Comparison of ENCODE assay signal across 8 cellular contexts in genomic region chr4:38902695-38903094, GRCh38. TPM values are rescaled to one million over a fixed set of nuclear protein-coding genes. Genes with fewer than 3 reads are reported as not detected.
DNase-seq lines count a peak whose midpoint lies in the region; ATAC-seq and TF ChIP-seq lines count a peak whose summit lies in the region.

No MANE protein-coding gene starts in this region.

- no peaks in the 10 kb centered on the region for H3K9me3 ChIP-seq in colonic mucosa

- no peaks in the 10 kb centered on the region for H3K27me3 ChIP-seq in GM23338 (ENCODE audit: insufficient read depth)
- no peaks in the 10 kb centered on the region for H3K27me3 ChIP-seq in colonic mucosa

- H3K27ac Mint-ChIP-seq in GM23338 (no peak overlapping the region), natural killer cell (no peak overlapping the region)

- ATAC-seq in GM23338 (no peak; the same call in 2 of the 3 replicates), natural killer cell (peak; percentile 70 to 77 (median 72)), GM18519 (IDR thresholded peaks at IDR 0.05; ENCODE audit: low FRiP score, unreplicated experiment) (no peak)

- intact Hi-C loops in colonic mucosa (cut with DNase I) (loop anchor here (5.0 kb wide), 1 partner anchor 235 kb away; no protein-coding TSS in a partner anchor), natural killer cell (cut with micrococcal nuclease) (loop anchor here (1.0 kb wide), 2 partner anchors 233 to 280 kb away; partner anchors contain the start of gene WDR19)

- no peak overlapping the region for H3K4me3 Mint-ChIP-seq in GM23338
- H3K4me3 Mint-ChIP-seq in natural killer cell: no peak overlapping the region

- no peak overlapping the region for H3K9ac ChIP-seq in colonic mucosa (ENCODE audit: low read depth in 2 of 2, low read length in 2 of 2)

- no peaks in the 10 kb centered on the region for H3K79me2 ChIP-seq in GM23338 (replicated peaks; ENCODE audit: insufficient read depth)

- TF ChIP-seq CTCF in GM23338 (conservative IDR thresholded peaks at IDR 0.05; ENCODE audit: low read depth in 2 of 2): peak in 1 of 2 experiments; percentile 51; a peak in 3 of 4 replicates
- TF ChIP-seq CTCF in colonic mucosa (IDR thresholded peaks at IDR 0.05): peak; percentile 23
- TF ChIP-seq CTCF in natural killer cell (IDR thresholded peaks at IDR 0.05): peak; percentile 65

- H3K4me1 Mint-ChIP-seq in GM23338 (peaks cover 5% of the 10 kb centered on the region; the same call in 2 of the 3 replicates), natural killer cell (no peaks in the 10 kb centered on the region)

- DNase-seq in CD1c-positive myeloid dendritic cell (ENCODE audit: extremely low spot score) (peak; percentile 48), GM23338 (ENCODE audit: low spot score) (peak; percentile 33), NCI-H774 (lab: John Stamatoyannopoulos, UW) (peak; percentile 2), colonic mucosa (no peak), natural killer cell (no peak), OCI-M2 (lab: John Stamatoyannopoulos, UW; ENCODE audit: unreplicated experiment) (no peak)
- no peak for DNase-seq in activated CD8-positive, alpha-beta memory T cell treated with anti-CD3 and anti-CD28 coated beads for 24 hours

- no peaks in the 10 kb centered on the region for H3K36me3 Mint-ChIP-seq in GM23338 (ENCODE audit: low read depth)
- H3K36me3 Mint-ChIP-seq in natural killer cell: no peaks in the 10 kb centered on the region

- H3K4me1 ChIP-seq in GM23338 (ENCODE audit: insufficient read depth) (peaks cover 5% of the 10 kb centered on the region), colonic mucosa (peaks cover 8% of the 10 kb centered on the region)

- peaks cover 6% of the 10 kb centered on the region for H3K27me3 Mint-ChIP-seq in GM23338 (ENCODE audit: insufficient read depth, low read depth, poor library complexity)
- H3K27me3 Mint-ChIP-seq in natural killer cell (ENCODE audit: low read depth in 2 of 2): peaks cover 5 to 7% of the 10 kb centered on the region in 2 donors

- no peak overlapping the region for H3K4me3 ChIP-seq in GM23338
- H3K4me3 ChIP-seq in colonic mucosa: no peak overlapping the region

- H3K4me2 ChIP-seq in GM23338: no peak overlapping the region

- H3F3A ChIP-seq in GM23338 (replicated peaks; ENCODE audit: low read depth): no peaks in the 10 kb centered on the region

- H3K27ac ChIP-seq in GM23338 (ENCODE audit: low read depth) (no peak overlapping the region), colonic mucosa (no peak overlapping the region)

- H4K20me1 ChIP-seq in GM23338 (replicated peaks; ENCODE audit: insufficient read depth): no peaks in the 10 kb centered on the region; the same call in 1 of the 2 replicates

- H2AFZ ChIP-seq in GM23338: no peak overlapping the region

- H3K9me3 Mint-ChIP-seq in GM23338 (no peaks in the 10 kb centered on the region), natural killer cell (no peaks in the 10 kb centered on the region)

- no peaks in the 10 kb centered on the region for H3K9me2 ChIP-seq in GM23338 (ENCODE audit: insufficient read depth)

- H3K36me3 ChIP-seq in GM23338 (ENCODE audit: insufficient read depth): no peaks in the 10 kb centered on the region
- no peaks in the 10 kb centered on the region for H3K36me3 ChIP-seq in colonic mucosa

TF ChIP-seq in GM23338, 12 proteins besides CTCF, POLR2A, EP300 and RAD21 (continues in another document):
- TF ChIP-seq STAT1 (IDR thresholded peaks at IDR 0.05; ENCODE audit: unreplicated experiment): no peak
- no peak for TF ChIP-seq ETS1 (IDR thresholded peaks at IDR 0.05)
- TF ChIP-seq, protein P1, sequence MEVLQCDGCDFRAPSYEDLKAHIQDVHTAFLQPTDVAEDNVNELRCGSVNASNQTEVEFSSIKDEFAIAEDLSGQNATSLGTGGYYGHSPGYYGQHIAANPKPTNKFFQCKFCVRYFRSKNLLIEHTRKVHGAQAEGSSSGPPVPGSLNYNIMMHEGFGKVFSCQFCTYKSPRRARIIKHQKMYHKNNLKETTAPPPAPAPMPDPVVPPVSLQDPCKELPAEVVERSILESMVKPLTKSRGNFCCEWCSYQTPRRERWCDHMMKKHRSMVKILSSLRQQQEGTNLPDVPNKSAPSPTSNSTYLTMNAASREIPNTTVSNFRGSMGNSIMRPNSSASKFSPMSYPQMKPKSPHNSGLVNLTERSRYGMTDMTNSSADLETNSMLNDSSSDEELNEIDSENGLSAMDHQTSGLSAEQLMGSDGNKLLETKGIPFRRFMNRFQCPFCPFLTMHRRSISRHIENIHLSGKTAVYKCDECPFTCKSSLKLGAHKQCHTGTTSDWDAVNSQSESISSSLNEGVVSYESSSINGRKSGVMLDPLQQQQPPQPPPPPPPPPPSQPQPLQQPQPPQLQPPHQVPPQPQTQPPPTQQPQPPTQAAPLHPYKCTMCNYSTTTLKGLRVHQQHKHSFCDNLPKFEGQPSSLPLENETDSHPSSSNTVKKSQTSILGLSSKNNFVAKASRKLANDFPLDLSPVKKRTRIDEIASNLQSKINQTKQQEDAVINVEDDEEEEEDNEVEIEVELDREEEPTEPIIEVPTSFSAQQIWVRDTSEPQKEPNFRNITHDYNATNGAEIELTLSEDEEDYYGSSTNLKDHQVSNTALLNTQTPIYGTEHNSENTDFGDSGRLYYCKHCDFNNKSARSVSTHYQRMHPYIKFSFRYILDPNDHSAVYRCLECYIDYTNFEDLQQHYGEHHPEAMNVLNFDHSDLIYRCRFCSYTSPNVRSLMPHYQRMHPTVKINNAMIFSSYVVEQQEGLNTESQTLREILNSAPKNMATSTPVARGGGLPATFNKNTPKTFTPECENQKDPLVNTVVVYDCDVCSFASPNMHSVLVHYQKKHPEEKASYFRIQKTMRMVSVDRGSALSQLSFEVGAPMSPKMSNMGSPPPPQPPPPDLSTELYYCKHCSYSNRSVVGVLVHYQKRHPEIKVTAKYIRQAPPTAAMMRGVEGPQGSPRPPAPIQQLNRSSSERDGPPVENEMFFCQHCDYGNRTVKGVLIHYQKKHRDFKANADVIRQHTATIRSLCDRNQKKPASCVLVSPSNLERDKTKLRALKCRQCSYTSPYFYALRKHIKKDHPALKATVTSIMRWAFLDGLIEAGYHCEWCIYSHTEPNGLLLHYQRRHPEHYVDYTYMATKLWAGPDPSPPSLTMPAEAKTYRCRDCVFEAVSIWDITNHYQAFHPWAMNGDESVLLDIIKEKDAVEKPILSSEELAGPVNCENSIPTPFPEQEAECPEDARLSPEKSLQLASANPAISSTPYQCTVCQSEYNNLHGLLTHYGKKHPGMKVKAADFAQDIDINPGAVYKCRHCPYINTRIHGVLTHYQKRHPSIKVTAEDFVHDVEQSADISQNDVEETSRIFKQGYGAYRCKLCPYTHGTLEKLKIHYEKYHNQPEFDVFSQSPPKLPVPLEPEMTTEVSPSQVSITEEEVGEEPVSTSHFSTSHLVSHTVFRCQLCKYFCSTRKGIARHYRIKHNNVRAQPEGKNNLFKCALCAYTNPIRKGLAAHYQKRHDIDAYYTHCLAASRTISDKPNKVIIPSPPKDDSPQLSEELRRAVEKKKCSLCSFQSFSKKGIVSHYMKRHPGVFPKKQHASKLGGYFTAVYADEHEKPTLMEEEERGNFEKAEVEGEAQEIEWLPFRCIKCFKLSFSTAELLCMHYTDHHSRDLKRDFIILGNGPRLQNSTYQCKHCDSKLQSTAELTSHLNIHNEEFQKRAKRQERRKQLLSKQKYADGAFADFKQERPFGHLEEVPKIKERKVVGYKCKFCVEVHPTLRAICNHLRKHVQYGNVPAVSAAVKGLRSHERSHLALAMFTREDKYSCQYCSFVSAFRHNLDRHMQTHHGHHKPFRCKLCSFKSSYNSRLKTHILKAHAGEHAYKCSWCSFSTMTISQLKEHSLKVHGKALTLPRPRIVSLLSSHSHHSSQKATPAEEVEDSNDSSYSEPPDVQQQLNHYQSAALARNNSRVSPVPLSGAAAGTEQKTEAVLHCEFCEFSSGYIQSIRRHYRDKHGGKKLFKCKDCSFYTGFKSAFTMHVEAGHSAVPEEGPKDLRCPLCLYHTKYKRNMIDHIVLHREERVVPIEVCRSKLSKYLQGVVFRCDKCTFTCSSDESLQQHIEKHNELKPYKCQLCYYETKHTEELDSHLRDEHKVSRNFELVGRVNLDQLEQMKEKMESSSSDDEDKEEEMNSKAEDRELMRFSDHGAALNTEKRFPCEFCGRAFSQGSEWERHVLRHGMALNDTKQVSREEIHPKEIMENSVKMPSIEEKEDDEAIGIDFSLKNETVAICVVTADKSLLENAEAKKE (CRISPR knock-in tag; IDR thresholded peaks at IDR 0.05): no peak
- TF ChIP-seq NANOG (IDR thresholded peaks at IDR 0.05; ENCODE audit: borderline replicate concordance): no peak

RNA-seq across cellular contexts. Expression of gene FAM114A1, which starts 35.1 kb away (rescaled TPM):
- total RNA-seq in GM23338 (2014; rRNA removed; shearing (Covaris generic)): 14.5 and 20.3 TPM in 2 replicates
- polyA plus RNA-seq in GM23338 (2016; fragmentation: Nextera tagmentation; extraction: Ambion mirVana): 11.2 and 13.0 TPM in 2 replicates
- total RNA-seq in colonic mucosa: 10 to 100 TPM; 76.3 to 88.3 TPM
- total RNA-seq in natural killer cell: under 1 TPM in 2 of 3 donors, not detected in 1; 0.31 to 0.70 TPM

RNA-seq across cellular contexts. Expression of gene TLR6, which starts 46.1 kb away (rescaled TPM):
- 0.14 TPM in 1 of 2 replicates, not detected in the other for total RNA-seq in GM23338 (2014; rRNA removed; shearing (Covaris generic))
- polyA plus RNA-seq in GM23338 (2016; fragmentation: Nextera tagmentation; extraction: Ambion mirVana): not detected in 2 replicates
- total RNA-seq in colonic mucosa (1 to 10 TPM in 1 of 2 donors, under 1 TPM in 1; 0.44 to 2.2 TPM), natural killer cell (1 to 10 TPM; 6.3 to 9.8 (median 6.8) TPM)

Comparison
In these comparisons a context has a peak if more than half of its experiments do, and no peak if none do; other contexts are left out.
1. DNase-seq: peak in CD1c-positive myeloid dendritic cell (single experiment), GM23338 (single experiment) and NCI-H774 (single experiment); none in colonic mucosa (single experiment), natural killer cell (single experiment), OCI-M2 (single experiment) and activated CD8-positive, alpha-beta memory T cell treated with anti-CD3 and anti-CD28 coated beads for 24 hours (single experiment).
2. ATAC-seq: peak in natural killer cell (3 of 3); none in GM23338 (single experiment) and GM18519 (single experiment).